8 cellular contexts compared by ENCODE assay signal in the genomic region with DNA sequence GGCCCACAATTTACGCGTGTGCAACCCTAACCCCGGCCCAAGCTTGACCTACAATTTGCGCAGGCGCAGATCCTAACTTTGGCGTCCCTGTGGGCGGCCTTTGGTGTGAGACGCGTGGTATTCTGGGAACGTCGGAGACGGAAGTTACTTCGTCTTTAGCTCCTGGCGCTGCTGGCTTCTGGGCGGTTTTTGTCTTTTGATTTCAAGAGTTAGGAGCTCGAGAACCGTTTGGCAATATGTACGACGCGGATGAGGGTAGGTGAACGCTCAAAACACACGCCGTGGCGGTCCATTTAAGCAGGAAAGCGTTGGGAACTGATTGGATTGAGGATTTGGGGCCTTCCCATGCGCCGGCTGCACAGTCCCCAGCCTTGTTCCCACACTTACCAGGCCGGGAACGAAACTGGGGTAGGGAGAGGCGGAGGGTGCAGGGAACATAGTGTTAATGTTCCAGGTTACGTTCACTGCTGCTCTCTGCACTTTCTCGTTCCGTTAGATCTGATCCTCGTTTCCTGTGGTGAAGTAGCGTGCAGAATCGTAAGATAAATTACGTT. TPM values are rescaled to one million over a fixed set of nuclear protein-coding genes. Genes with fewer than 3 reads are reported as not detected.
DNase-seq lines count a peak whose midpoint lies in the region; ATAC-seq lines count a peak whose summit lies in the region.

A gene (plus strand): TSS at position 147 of the 554 bp plus-strand sequence. CDS start 90 bp downstream, at position 237.

- H3K4me1 ChIP-seq in right cardiac atrium (ENCODE audit: control insufficient read depth, insufficient read depth, low read length): peaks cover 10% of the 10 kb centered on the region
- H3K4me1 ChIP-seq in rectal smooth muscle tissue (ENCODE audit: control insufficient read depth, insufficient read depth, low read length): peaks cover 14% of the 10 kb centered on the region
- H3K4me1 ChIP-seq in aorta (ENCODE audit: control insufficient read depth in 1 of 2, insufficient read depth in 2 of 2, low read length in 2 of 2): peaks cover 0 to 3% of the 10 kb centered on the region in 2 donors

- peaks cover 3% of the 10 kb centered on the region for H3K36me3 ChIP-seq in rectal smooth muscle tissue (ENCODE audit: control insufficient read depth, insufficient read depth, low read length)
- no peaks in the 10 kb centered on the region for H3K36me3 ChIP-seq in aorta (ENCODE audit: control insufficient read depth in 1 of 2, insufficient read depth in 2 of 2, low read length in 1 of 2)

- H3K9me3 ChIP-seq in right cardiac atrium (ENCODE audit: control insufficient read depth, low read length) (no peaks in the 10 kb centered on the region), aorta (ENCODE audit: control insufficient read depth, low read length) (no peaks in the 10 kb centered on the region)

- H3K27me3 ChIP-seq in right cardiac atrium (ENCODE audit: control insufficient read depth, insufficient read depth) (no peaks in the 10 kb centered on the region), rectal smooth muscle tissue (ENCODE audit: control insufficient read depth, insufficient read depth, low read length) (no peaks in the 10 kb centered on the region), aorta (ENCODE audit: control insufficient read depth in 1 of 2, insufficient read depth in 2 of 2, low read length in 1 of 2) (no peaks in the 10 kb centered on the region)

- H3K27ac ChIP-seq in right cardiac atrium (ENCODE audit: low read length): peak within 1 kb of the TSS; percentile 100
- H3K27ac ChIP-seq in rectal smooth muscle tissue (ENCODE audit: low read depth, low read length): peak within 1 kb of the TSS; percentile 83
- peak within 1 kb of the TSS; percentile 52 to 96 for H3K27ac ChIP-seq in aorta (ENCODE audit: low read depth in 1 of 2, low read length in 2 of 2)

- intact Hi-C loops in T-helper 2 cell treated with Interferon-gamma antibody and Interleukin-4, amounts not matched to agents 100 ng/mL and 5 ng/mL, for 36 hours (cut with micrococcal nuclease): loop anchor here (1.0 to 10.0 kb wide), 7 partner anchors 177 to 1582 kb away; a partner anchor contains a TSS
- intact Hi-C loops in right cardiac atrium (cut with DNase I): loop anchor here in 1 of 4 donors (10.0 kb wide), 1 partner anchor 64 kb away; no protein-coding TSS in a partner anchor
- intact Hi-C loops in aorta (cut with DNase I): loop anchor here (2.0 to 5.0 kb wide), 2 partner anchors 70 to 72 kb away; a partner anchor contains a TSS

- ATAC-seq in GM18498 (IDR thresholded peaks at IDR 0.05; ENCODE audit: unreplicated experiment) (peak; percentile 49), HG02885 (IDR thresholded peaks at IDR 0.05; ENCODE audit: poor library complexity, unreplicated experiment) (peak; percentile 55), right cardiac atrium (peak; percentile 89 to 94), aorta (ENCODE audit: low FRiP score) (peak; percentile 93)

- H3K9ac ChIP-seq in rectal smooth muscle tissue (ENCODE audit: low read length): peak within 1 kb of the TSS; percentile 93

- H3K4me3 ChIP-seq in right cardiac atrium (ENCODE audit: low read length): peak within 1 kb of the TSS; percentile 99
- peak within 1 kb of the TSS; percentile 99 for H3K4me3 ChIP-seq in rectal smooth muscle tissue (ENCODE audit: low read length)
- H3K4me3 ChIP-seq in aorta (ENCODE audit: low read length in 2 of 2): peak within 1 kb of the TSS; percentile 87 to 92

- WGBS in right cardiac atrium: under 1% methylated on average over 37 of the region's 37 CpGs
- 0% methylated on average over 37 of the region's 37 CpGs for WGBS in aorta, 2 donors

- DNase-seq in NCI-H1694 treated with DMSO at 0.1 percent for 48 hours (lab: John Stamatoyannopoulos, UW) (peak; percentile 80), anterior cingulate cortex (lab: John Stamatoyannopoulos, UW) (peak; percentile 27 to 96 (median 90)), right cardiac atrium (peak; percentile 96 to 98 (median 97)), aorta (peak; percentile 97)

RNA-seq across cellular contexts. Expression of the gene that starts here (rescaled TPM):
- 115 and 122 TPM in 2 replicates for total RNA-seq in T-helper 2 cell treated with Interferon-gamma antibody and Interleukin-4, amounts not matched to agents 100 ng/mL and 5 ng/mL, for 36 hours
- total RNA-seq in right cardiac atrium (10 to 100 TPM; 69.3 to 80.9 (median 73.9) TPM), aorta (10 to 100 TPM; 61.8 to 69.6 TPM)
- polyA plus RNA-seq in right cardiac atrium (38.1 TPM), aorta (10 to 100 TPM; 18.7 to 34.5 TPM)

Comparison
In these comparisons a context has a peak if more than half of its experiments do, and no peak if none do; other contexts are left out.
1. Peak in every context shown above with its lines: DNase-seq, ATAC-seq, H3K4me3 ChIP-seq and H3K27ac ChIP-seq.